ENCODE assay signal across 18 cellular contexts in genomic region chr5:36160617-36161016, GRCh38.
"Had no signal": no experiment of that assay in that cellular context is flagged by ENCODE, and none has a peak within 500 bp of the region (broad histone marks: within the 10 kb centered on the region; RNA-seq: fewer than 3 reads in every experiment).

No MANE protein-coding gene starts in this region.

- H3K27ac Mint-ChIP-seq: activated naive CD8-positive, alpha-beta T cell treated with anti-CD3 and anti-CD28 coated beads, Interleukin-2, amount 10 ng/mL, durations not matched to agents 7 days and 5 days; activated T-helper 2 cell treated with anti-CD3 and anti-CD28 coated beads, Interferon-gamma antibody, Interleukin-2, Interleukin-4, amounts not matched to agents 10 μg/mL and 5 μg/mL and 100 μg/mL, durations not matched to agents 14 hours and 24 hours and 36 hours; progenitor cell of endocrine pancreas; stimulated activated naive CD8-positive, alpha-beta T cell treated with anti-CD3 and anti-CD28 coated beads, Interleukin-15, Interleukin-2, amounts not matched to agents 100 ng/mL and 50 ng/mL, for 24 hours had no signal

- H3K4me3 ChIP-seq: body of pancreas, suprapubic skin, transverse colon, vagina had no signal

- H3K27me3 Mint-ChIP-seq: activated naive CD8-positive, alpha-beta T cell treated with anti-CD3 and anti-CD28 coated beads, Interleukin-2, amount 10 ng/mL, durations not matched to agents 7 days and 5 days; effector memory CD8-positive, alpha-beta T cell; progenitor cell of endocrine pancreas; stimulated activated naive CD8-positive, alpha-beta T cell treated with anti-CD3 and anti-CD28 coated beads, Interleukin-15, Interleukin-2, amounts not matched to agents 100 ng/mL and 50 ng/mL, for 24 hours had no signal

- DNase-seq: activated CD4-positive, alpha-beta T cell treated with anti-CD3 and anti-CD28 coated beads, Interleukin-2, amount 50 U/mL, for 48 hours; activated naive CD4-positive, alpha-beta T cell treated with Interleukin-2 at 50 U/mL for 16 hours; activated naive CD8-positive, alpha-beta T cell treated with anti-CD3 and anti-CD28 coated beads, Interleukin-2, amount 10 ng/mL, durations not matched to agents 7 days and 5 days; amygdala; body of pancreas; effector memory CD8-positive, alpha-beta T cell; glutamatergic neuron; hypothalamus; islet precursor cell; midbrain; transverse colon had no signal

- H3K4me1 ChIP-seq: body of pancreas, transverse colon had no signal

- H3K27ac ChIP-seq: foreskin keratinocyte, suprapubic skin, transverse colon, vagina had no signal

- H3K9me3 Mint-ChIP-seq: activated naive CD8-positive, alpha-beta T cell treated with anti-CD3 and anti-CD28 coated beads, Interleukin-2, amount 10 ng/mL, durations not matched to agents 7 days and 5 days; activated T-helper 2 cell treated with anti-CD3 and anti-CD28 coated beads, Interferon-gamma antibody, Interleukin-2, Interleukin-4, amounts not matched to agents 10 μg/mL and 5 μg/mL and 100 μg/mL, durations not matched to agents 14 hours and 24 hours and 36 hours; effector memory CD8-positive, alpha-beta T cell; neural crest cell; stimulated activated naive CD8-positive, alpha-beta T cell treated with anti-CD3 and anti-CD28 coated beads, Interleukin-15, Interleukin-2, amounts not matched to agents 100 ng/mL and 50 ng/mL, for 24 hours had no signal

- H3K4me3 Mint-ChIP-seq: activated naive CD8-positive, alpha-beta T cell treated with anti-CD3 and anti-CD28 coated beads, Interleukin-2, amount 10 ng/mL, durations not matched to agents 7 days and 5 days; effector memory CD8-positive, alpha-beta T cell; neural crest cell; stimulated activated naive CD8-positive, alpha-beta T cell treated with anti-CD3 and anti-CD28 coated beads, Interleukin-15, Interleukin-2, amounts not matched to agents 100 ng/mL and 50 ng/mL, for 24 hours had no signal

- H3K9me3 ChIP-seq: body of pancreas, suprapubic skin, transverse colon, vagina had no signal

- H3K27me3 ChIP-seq: body of pancreas, foreskin keratinocyte, suprapubic skin, transverse colon, vagina had no signal

- ATAC-seq: body of pancreas; effector memory CD8-positive, alpha-beta T cell had no signal
